ENCODE assay signal across 10 cellular contexts in genomic region chr2:240925576-240926515, GRCh38. TPM values are rescaled to one million over a fixed set of nuclear protein-coding genes. Genes with fewer than 3 reads are reported as not detected.
DNase-seq lines count a peak whose midpoint lies in the region; ATAC-seq and TF ChIP-seq lines count a peak whose summit lies in the region.
"Had no signal": no experiment of that assay in that cellular context is flagged by ENCODE, and none has a peak within 500 bp of the region (broad histone marks: within the 10 kb centered on the region; RNA-seq: fewer than 3 reads in every experiment).

No MANE protein-coding gene starts in this region.

- H3K4me3 ChIP-seq in lower lobe of right lung (no peak overlapping the region), suprapubic skin (no peak overlapping the region)

- no peaks in the 10 kb centered on the region for H3K36me3 ChIP-seq in lower lobe of right lung
- no peaks in the 10 kb centered on the region for H3K36me3 ChIP-seq in suprapubic skin

- DNase-seq in activated CD4-positive, alpha-beta T cell treated with anti-CD3 and anti-CD28 coated beads for 48 hours: peak; percentile 12
- no peak for DNase-seq in activated CD4-positive, alpha-beta T cell treated with anti-CD3 and anti-CD28 coated beads for 1 hour
- DNase-seq in activated naive CD4-positive, alpha-beta T cell treated with anti-CD3 and anti-CD28 coated beads, Interleukin-2, amount 50 U/mL, for 72 hours (ENCODE audit: low spot score in 2 of 2): peak in 1 of 2 donors; percentile 50
- DNase-seq in lower lobe of right lung: peak; percentile 44
- peak; percentile 54 to 70 for DNase-seq in suprapubic skin (ENCODE audit: low spot score in 2 of 2)
- no peak for DNase-seq in inferior parietal cortex (ENCODE audit: extremely low spot score)
- no peak for DNase-seq in SIG-M5 (lab: John Stamatoyannopoulos, UW)
- DNase-seq: amygdala had no signal

- no peak overlapping the region for H3K27ac Mint-ChIP-seq in activated naive CD4-positive, alpha-beta T cell treated with anti-CD3 and anti-CD28 coated beads, Interleukin-2, amount 50 U/mL, for 72 hours

- 64% methylated on average over 18 of the region's 29 CpGs for WGBS in suprapubic skin

- TF ChIP-seq CTCF in lower lobe of right lung (IDR thresholded peaks at IDR 0.05): no peak
- no peak for TF ChIP-seq CTCF in suprapubic skin (IDR thresholded peaks at IDR 0.05)

- H3K4me1 ChIP-seq in lower lobe of right lung (peaks cover 4% of the 10 kb centered on the region), suprapubic skin (peaks cover 20% of the 10 kb centered on the region)

- no peaks in the 10 kb centered on the region for H3K36me3 Mint-ChIP-seq in activated naive CD4-positive, alpha-beta T cell treated with anti-CD3 and anti-CD28 coated beads, Interleukin-2, amount 50 U/mL, for 72 hours

- H3K27me3 ChIP-seq in lower lobe of right lung (ENCODE audit: low read depth): no peaks in the 10 kb centered on the region
- H3K27me3 ChIP-seq in suprapubic skin: no peaks in the 10 kb centered on the region

- intact Hi-C loops in lower lobe of right lung (cut with DNase I): no loop called here

- no peak for TF ChIP-seq POLR2A in suprapubic skin (IDR thresholded peaks at IDR 0.05)

- H3K9me3 ChIP-seq in lower lobe of right lung (no peaks in the 10 kb centered on the region), suprapubic skin (no peaks in the 10 kb centered on the region)

- no peak overlapping the region for H3K27ac ChIP-seq in lower lobe of right lung
- H3K27ac ChIP-seq in suprapubic skin: no peak overlapping the region
- H3K27ac ChIP-seq: KMS-11 had no signal

- peak; percentile 32 to 47 for ATAC-seq in activated naive CD4-positive, alpha-beta T cell treated with anti-CD3 and anti-CD28 coated beads, Interleukin-2, amount 50 U/mL, for 72 hours
- ATAC-seq in lower lobe of right lung: peak; percentile 14 to 32
- no peak for ATAC-seq in GM19397 (IDR thresholded peaks at IDR 0.05; ENCODE audit: unreplicated experiment)

- H3K9me3 Mint-ChIP-seq in activated naive CD4-positive, alpha-beta T cell treated with anti-CD3 and anti-CD28 coated beads, Interleukin-2, amount 50 U/mL, for 72 hours: no peaks in the 10 kb centered on the region

- no peak for TF ChIP-seq EP300 in suprapubic skin (IDR thresholded peaks at IDR 0.05)

RNA-seq across cellular contexts. Expression of gene CROCC2, which starts 19.7 kb away (rescaled TPM):
- not detected for total RNA-seq in activated naive CD4-positive, alpha-beta T cell treated with anti-CD3 and anti-CD28 coated beads, Interleukin-2, amount 50 U/mL, for 72 hours
- total RNA-seq in lower lobe of right lung: 3.4 TPM
- not detected for total RNA-seq in suprapubic skin

RNA-seq across cellular contexts. Expression of gene MAB21L4, which starts 29.9 kb away (rescaled TPM):
- not detected for total RNA-seq in activated naive CD4-positive, alpha-beta T cell treated with anti-CD3 and anti-CD28 coated beads, Interleukin-2, amount 50 U/mL, for 72 hours
- 17.0 TPM for total RNA-seq in lower lobe of right lung
- total RNA-seq in suprapubic skin: 10 to 100 TPM; 28.7 to 97.5 (median 69.2) TPM

RNA-seq across cellular contexts. Expression of gene AGXT, which starts 57.2 kb away (rescaled TPM):
- not detected for total RNA-seq in activated naive CD4-positive, alpha-beta T cell treated with anti-CD3 and anti-CD28 coated beads, Interleukin-2, amount 50 U/mL, for 72 hours
- total RNA-seq in lower lobe of right lung (not detected), suprapubic skin (under 1 TPM in 1 of 4 donors, not detected in 3; 0.80 TPM)

Comparison
In these comparisons a context has a peak if more than half of its experiments do, and no peak if none do; other contexts are left out.
1. DNase-seq: peak in activated CD4-positive, alpha-beta T cell treated with anti-CD3 and anti-CD28 coated beads for 48 hours (single experiment), lower lobe of right lung (single experiment) and suprapubic skin (2 of 2); none in activated CD4-positive, alpha-beta T cell treated with anti-CD3 and anti-CD28 coated beads for 1 hour (single experiment), inferior parietal cortex (single experiment) and SIG-M5 (single experiment).
2. RNA of gene MAB21L4, which starts 29.9 kb away (total RNA-seq): 28.7 to 97.5 TPM in suprapubic skin and 17.0 TPM in lower lobe of right lung (single experiment); not detected in activated naive CD4-positive, alpha-beta T cell treated with anti-CD3 and anti-CD28 coated beads, Interleukin-2, amount 50 U/mL, for 72 hours; every median in the first group is over 10 times any median in the second.